In genomic region chr4:169333265-169333664, GRCh38 we compare ENCODE assay signal across 26 cellular contexts.
"Had no signal": no experiment of that assay in that cellular context is flagged by ENCODE, and none has a peak within 500 bp of the region (broad histone marks: within the 10 kb centered on the region; RNA-seq: fewer than 3 reads in every experiment).

No MANE protein-coding gene starts in this region.

- H3K4me3 Mint-ChIP-seq: activated CD4-positive, alpha-beta T cell treated with anti-CD3 and anti-CD28 coated beads, Interleukin-2, amount 10 ng/mL, durations not matched to agents 24 days and 14 days; activated CD8-positive, alpha-beta T cell treated with anti-CD3 and anti-CD28 coated beads for 36 hours; activated naive CD8-positive, alpha-beta T cell treated with anti-CD3 and anti-CD28 coated beads for 36 hours; activated T-cell treated with anti-CD3 and anti-CD28 coated beads, Interleukin-2, amount 50 U/mL, for 72 hours; activated T-helper 17 cell treated with anti-CD3 and anti-CD28 coated beads, Interleukin-2, amount 50 U/mL, for 72 hours had no signal

- H3K4me1 ChIP-seq: Peyer's patch had no signal

- H3K36me3 ChIP-seq: Peyer's patch had no signal

- H3K9me3 Mint-ChIP-seq: activated CD4-positive, alpha-beta T cell treated with anti-CD3 and anti-CD28 coated beads, Interleukin-2, amount 10 ng/mL, durations not matched to agents 24 days and 14 days; activated CD8-positive, alpha-beta T cell treated with anti-CD3 and anti-CD28 coated beads for 36 hours; activated T-cell treated with anti-CD3 and anti-CD28 coated beads, Interleukin-2, amount 50 U/mL, for 72 hours; activated T-helper 17 cell treated with anti-CD3 and anti-CD28 coated beads, Interleukin-2, amount 50 U/mL, for 72 hours had no signal

- H3K4me1 Mint-ChIP-seq: activated CD4-positive, alpha-beta T cell treated with anti-CD3 and anti-CD28 coated beads, Interleukin-2, amount 10 ng/mL, durations not matched to agents 24 days and 14 days; activated naive CD8-positive, alpha-beta T cell treated with anti-CD3 and anti-CD28 coated beads for 36 hours; activated T-helper 17 cell treated with anti-CD3 and anti-CD28 coated beads, Interleukin-2, amount 50 U/mL, for 72 hours had no signal

- H3K27me3 ChIP-seq: Peyer's patch had no signal

- H3K9me3 ChIP-seq: Peyer's patch had no signal

- DNase-seq: activated CD4-positive, alpha-beta T cell treated with anti-CD3 and anti-CD28 coated beads, Interleukin-2, amount 10 ng/mL, durations not matched to agents 24 days and 14 days; activated CD4-positive, alpha-beta T cell treated with anti-CD3 and anti-CD28 coated beads, Interleukin-2, amount 50 U/mL, for 4 hours; activated CD8-positive, alpha-beta T cell treated with anti-CD3 and anti-CD28 coated beads for 36 hours; activated effector memory CD4-positive, alpha-beta T cell treated with anti-CD3 and anti-CD28 coated beads, Interleukin-2, amount 50 U/mL, for 16 hours; activated naive CD4-positive, alpha-beta T cell; activated naive CD4-positive, alpha-beta T cell treated with anti-CD3 and anti-CD28 coated beads, Interleukin-2, amount 50 U/mL, for 16 hours; activated naive CD8-positive, alpha-beta T cell treated with anti-CD3 and anti-CD28 coated beads for 36 hours; activated T-cell treated with anti-CD3 and anti-CD28 coated beads, Interleukin-2, amount 50 U/mL, for 1 hour; activated T-cell treated with anti-CD3 and anti-CD28 coated beads, Interleukin-2, amount 50 U/mL, for 72 hours; amniotic stem cell; aorta; NCI-H1105; NCI-H1417 treated with DMSO at 0.1 percent for 48 hours; NCI-H1930; NCI-H2081 treated with DMSO at 0.1 percent for 48 hours; NCI-H345; NCI-H524 treated with DMSO at 0.1 percent for 48 hours; NK-92 treated with Interleukin-12 subunit alpha and Interleukin-12 subunit beta, amount 100 ng/mL, for 24 hours; PC-3; Peyer's patch; RPMI8226; SIG-M5; SW 1271; T-helper 1 cell had no signal

- H3K27ac Mint-ChIP-seq: activated CD4-positive, alpha-beta T cell treated with anti-CD3 and anti-CD28 coated beads, Interleukin-2, amount 10 ng/mL, durations not matched to agents 24 days and 14 days; activated CD8-positive, alpha-beta T cell treated with anti-CD3 and anti-CD28 coated beads for 36 hours; activated naive CD8-positive, alpha-beta T cell treated with anti-CD3 and anti-CD28 coated beads for 36 hours; activated T-cell treated with anti-CD3 and anti-CD28 coated beads, Interleukin-2, amount 50 U/mL, for 72 hours; activated T-helper 17 cell treated with anti-CD3 and anti-CD28 coated beads, Interleukin-2, amount 50 U/mL, for 72 hours had no signal

- H3K4me3 ChIP-seq: Peyer's patch had no signal

- H3K27me3 Mint-ChIP-seq: activated CD4-positive, alpha-beta T cell treated with anti-CD3 and anti-CD28 coated beads, Interleukin-2, amount 10 ng/mL, durations not matched to agents 24 days and 14 days; activated naive CD8-positive, alpha-beta T cell treated with anti-CD3 and anti-CD28 coated beads for 36 hours had no signal

- ATAC-seq: activated CD8-positive, alpha-beta T cell treated with anti-CD3 and anti-CD28 coated beads for 36 hours; activated T-cell treated with anti-CD3 and anti-CD28 coated beads, Interleukin-2, amount 50 U/mL, for 72 hours; activated T-helper 17 cell treated with anti-CD3 and anti-CD28 coated beads, Interleukin-2, amount 50 U/mL, for 72 hours; PC-3; SK-N-SH treated with all-trans-retinoic acid at 6 μM for 48 hours had no signal

- H3K27ac ChIP-seq: Peyer's patch had no signal

- H3K36me3 Mint-ChIP-seq: activated naive CD8-positive, alpha-beta T cell treated with anti-CD3 and anti-CD28 coated beads for 36 hours had no signal
